ENCODE assay signal across 24 cellular contexts in genomic region chrX:2172359-2172758, GRCh38.
"Had no signal": no experiment of that assay in that cellular context is flagged by ENCODE, and none has a peak within 500 bp of the region (broad histone marks: within the 10 kb centered on the region; RNA-seq: fewer than 3 reads in every experiment).

No MANE protein-coding gene starts in this region.

- H3K27ac ChIP-seq: colonic mucosa, epithelial cell of prostate, esophagus squamous epithelium, gastrocnemius medialis, heart right ventricle, left lung, lower lobe of right lung had no signal

- H3K36me3 ChIP-seq: colonic mucosa, esophagus squamous epithelium, gastrocnemius medialis, heart right ventricle, left lung, lower lobe of right lung had no signal

- H3K4me1 ChIP-seq: colonic mucosa, esophagus squamous epithelium, gastrocnemius medialis, heart right ventricle, left lung, lower lobe of right lung had no signal

- H3K4me3 ChIP-seq: colonic mucosa, esophagus squamous epithelium, gastrocnemius medialis, heart right ventricle, left lung, lower lobe of right lung, mucosa of descending colon had no signal

- DNase-seq: colonic mucosa; cortex of kidney; effector CD8-positive, alpha-beta T cell; effector memory CD8-positive, alpha-beta T cell; endodermal cell; erythroblast; esophagus squamous epithelium; foreskin fibroblast; foreskin melanocyte; gastrocnemius medialis; glutamatergic neuron; head of caudate nucleus; heart right ventricle; hippocampal formation; kidney glomerular epithelial cell; left colon; left lung; left ventricle myocardium superior; lower lobe of right lung; mesenchymal stem cell; mucosa of descending colon; naive B cell had no signal

- H3K27me3 ChIP-seq: colonic mucosa, esophagus squamous epithelium, gastrocnemius medialis, heart right ventricle, left lung had no signal

- ATAC-seq: effector memory CD8-positive, alpha-beta T cell; esophagus mucosa; gastrocnemius medialis; heart right ventricle; left colon; left lung; left ventricle myocardium superior; lower lobe of right lung; mucosa of descending colon had no signal

- H3K9me3 ChIP-seq: colonic mucosa, esophagus squamous epithelium, gastrocnemius medialis had no signal
